In genomic region chr10:117223413-117224035, GRCh38 we compare ENCODE assay signal across 19 cellular contexts. TPM values are rescaled to one million over a fixed set of nuclear protein-coding genes. Genes with fewer than 3 reads are reported as not detected.
DNase-seq lines count a peak whose midpoint lies in the region; ATAC-seq and TF ChIP-seq lines count a peak whose summit lies in the region.
"Had no signal": no experiment of that assay in that cellular context is flagged by ENCODE, and none has a peak within 500 bp of the region (broad histone marks: within the 10 kb centered on the region; RNA-seq: fewer than 3 reads in every experiment).

No MANE protein-coding gene starts in this region.

- H3K18ac ChIP-seq in neuronal stem cell (ENCODE audit: low read length), result peak overlapping the region; percentile 50

- H3K4ac ChIP-seq in neuronal stem cell (ENCODE audit: low read length), result no peak overlapping the region

- intact Hi-C loops in sigmoid colon (cut with DNase I), result no loop called here

- no peak overlapping the region for H3K9ac ChIP-seq in neuronal stem cell (ENCODE audit: low read depth, low read length, poor library complexity)
- H3K9ac ChIP-seq: GM23248 had no signal

- H3K27ac ChIP-seq in VCaP (peak overlapping the region; percentile 52), neuronal stem cell (replicated peaks; ENCODE audit: low read length) (no peak overlapping the region), sigmoid colon (no peak overlapping the region)
- H3K27ac ChIP-seq: C4-2B, GM23248 had no signal

- no peaks in the 10 kb centered on the region for H3K9me3 Mint-ChIP-seq in brain
- H3K9me3 Mint-ChIP-seq: CD4-positive, alpha-beta T cell had no signal

- H2BK120ac ChIP-seq in neuronal stem cell (ENCODE audit: low read depth, low read length), result no peak overlapping the region

- no CpG with 5 or more reads among the region's 4 CpGs for WGBS in neuronal stem cell (ENCODE audit: extremely low coverage in 2 of 2, insufficient read length in 2 of 2, insufficient replicate concordance in 1 of 2), 2 donors
- WGBS in sigmoid colon, 2 donors, result 87 to 88% methylated on average over 4 of the region's 4 CpGs

- H2BK15ac ChIP-seq in neuronal stem cell (ENCODE audit: low read length), result no peak overlapping the region

- ATAC-seq in GM21786 (IDR thresholded peaks at IDR 0.05; ENCODE audit: unreplicated experiment) (no peak), GM19023 (IDR thresholded peaks at IDR 0.05; ENCODE audit: unreplicated experiment) (no peak)
- ATAC-seq: GM12878 had no signal

- TF ChIP-seq EP300 in sigmoid colon (IDR thresholded peaks at IDR 0.05), result no peak

- H4K8ac ChIP-seq in neuronal stem cell (ENCODE audit: low read depth, low read length), result no peak overlapping the region

- no peak overlapping the region for H2AFZ ChIP-seq in neuronal stem cell (ENCODE audit: low read length)
- H2AFZ ChIP-seq: GM23248 had no signal

- TF ChIP-seq POLR2A in sigmoid colon (IDR thresholded peaks at IDR 0.05), result no peak

- H3K9me3 ChIP-seq in neuronal stem cell (replicated peaks in 1 of 2; ENCODE audit: control insufficient read depth in 2 of 2, insufficient read depth in 1 of 2, low read depth in 1 of 2, low read length in 2 of 2), result peaks cover 0 to 2% of the 10 kb centered on the region in 2 donors
- H3K9me3 ChIP-seq in sigmoid colon, result no peaks in the 10 kb centered on the region
- H3K9me3 ChIP-seq: Caco-2, HAP-1 had no signal

- no peaks in the 10 kb centered on the region for H3K36me3 ChIP-seq in neuronal stem cell (replicated peaks in 1 of 2; ENCODE audit: control insufficient read depth in 2 of 2, insufficient read depth in 2 of 2, low read length in 2 of 2)
- H3K36me3 ChIP-seq in sigmoid colon, result no peaks in the 10 kb centered on the region
- H3K36me3 ChIP-seq: HAP-1 had no signal

- H3K4me3 ChIP-seq in neuronal stem cell (ENCODE audit: low read length in 2 of 2), result no peak overlapping the region
- H3K4me3 ChIP-seq in sigmoid colon, result no peak overlapping the region
- H3K4me3 ChIP-seq: GM12878, GM23248, HAP-1 had no signal

- peaks cover 33% of the 10 kb centered on the region for H3K27me3 Mint-ChIP-seq in brain

- H3K27me3 ChIP-seq in neuronal stem cell (ENCODE audit: control insufficient read depth in 3 of 3, insufficient read depth in 3 of 3, low read depth in 1 of 3, low read length in 3 of 3) (peaks cover 0 to 2% (median 0%) of the 10 kb centered on the region in 3 experiments), sigmoid colon (peaks cover 0 to 5% (median 2%) of the 10 kb centered on the region in 3 donors)

- no peak overlapping the region for H3K4me3 Mint-ChIP-seq in brain
- H3K4me3 Mint-ChIP-seq: CD4-positive, alpha-beta T cell had no signal

- peaks cover 27% of the 10 kb centered on the region for H3K4me1 Mint-ChIP-seq in brain

- no peak overlapping the region for H4K91ac ChIP-seq in neuronal stem cell (ENCODE audit: low read depth, low read length, poor library complexity)

- no peak overlapping the region for H2AK5ac ChIP-seq in neuronal stem cell (ENCODE audit: low read depth, low read length)

- TF ChIP-seq CTCF in VCaP (conservative IDR thresholded peaks at IDR 0.05) (no peak), brain (conservative IDR thresholded peaks at IDR 0.05) (no peak), sigmoid colon (IDR thresholded peaks at IDR 0.05) (no peak)

- H3K79me1 ChIP-seq in neuronal stem cell (ENCODE audit: low read depth, low read length), result no peaks in the 10 kb centered on the region

- H3K27ac Mint-ChIP-seq in brain, result peak overlapping the region in 3 of 5 experiments; percentile 26 to 41 (median 28)
- H3K27ac Mint-ChIP-seq: CD4-positive, alpha-beta T cell had no signal

- H2BK12ac ChIP-seq in neuronal stem cell (ENCODE audit: low read length), result no peak overlapping the region

- H3K4me2 ChIP-seq in neuronal stem cell (ENCODE audit: insufficient read depth, low read length, poor library complexity, severe bottlenecking), result no peak overlapping the region

- H3K23ac ChIP-seq in neuronal stem cell (ENCODE audit: low read depth, low read length, poor library complexity), result no peak overlapping the region

- H3K36me3 Mint-ChIP-seq in brain, result no peaks in the 10 kb centered on the region

- H3K4me1 ChIP-seq in neuronal stem cell (ENCODE audit: control insufficient read depth in 2 of 2, insufficient read depth in 1 of 2, low read depth in 1 of 2, low read length in 2 of 2), result peaks cover 8% of the 10 kb centered on the region in 2 donors
- no peaks in the 10 kb centered on the region for H3K4me1 ChIP-seq in sigmoid colon
- H3K4me1 ChIP-seq: HAP-1 had no signal

- no peak overlapping the region for H2BK5ac ChIP-seq in neuronal stem cell (ENCODE audit: low read length)

- H3K14ac ChIP-seq in neuronal stem cell (ENCODE audit: low read length), result no peak overlapping the region

- DNase-seq in neuronal stem cell (ENCODE audit: low spot score), result no peak
- peak; percentile 26 for DNase-seq in sigmoid colon
- no peak for DNase-seq in GDM1 (lab: John Stamatoyannopoulos, UW)
- DNase-seq: AML-193; Caco-2; CD4-positive, alpha-beta T cell; DMS79; GM23248 had no signal

RNA-seq across cellular contexts. Expression of gene SLC18A2, which starts 17.4 kb away (rescaled TPM):
- polyA plus RNA-seq in brain (ENCODE audit: insufficient read depth, low read depth, low replicate concordance), result 10.3 TPM
- polyA plus RNA-seq in neuronal stem cell (2013, experiment 1 of 2), result 0.67 TPM
- polyA plus RNA-seq in neuronal stem cell (2013, experiment 2 of 2), result 0.72 TPM
- total RNA-seq in sigmoid colon, result 1 to 10 TPM in 1 of 4 donors, under 1 TPM in 3; 0.54 to 1.4 (median 0.77) TPM
- under 1 TPM; 0.23 to 0.60 (median 0.25) TPM for polyA plus RNA-seq in sigmoid colon
- total RNA-seq: Caco-2, Daoy, GM23248, HT-29 had no signal
- polyA plus RNA-seq: BJ had no signal

RNA-seq across cellular contexts. Expression of gene KCNK18, which starts 26.2 kb away (rescaled TPM):
- polyA plus RNA-seq in brain (ENCODE audit: insufficient read depth, low read depth, low replicate concordance), result not detected
- not detected for polyA plus RNA-seq in neuronal stem cell (2013, experiment 1 of 2)
- not detected for polyA plus RNA-seq in neuronal stem cell (2013, experiment 2 of 2)
- not detected for total RNA-seq in sigmoid colon
- polyA plus RNA-seq in sigmoid colon, result not detected
- total RNA-seq: Caco-2; CD4-positive, alpha-beta T cell; Daoy; GM12878; GM23248; H4; HT-29 had no signal
- polyA plus RNA-seq: BJ, GM12878, GM23248 had no signal
